In the genomic region with DNA sequence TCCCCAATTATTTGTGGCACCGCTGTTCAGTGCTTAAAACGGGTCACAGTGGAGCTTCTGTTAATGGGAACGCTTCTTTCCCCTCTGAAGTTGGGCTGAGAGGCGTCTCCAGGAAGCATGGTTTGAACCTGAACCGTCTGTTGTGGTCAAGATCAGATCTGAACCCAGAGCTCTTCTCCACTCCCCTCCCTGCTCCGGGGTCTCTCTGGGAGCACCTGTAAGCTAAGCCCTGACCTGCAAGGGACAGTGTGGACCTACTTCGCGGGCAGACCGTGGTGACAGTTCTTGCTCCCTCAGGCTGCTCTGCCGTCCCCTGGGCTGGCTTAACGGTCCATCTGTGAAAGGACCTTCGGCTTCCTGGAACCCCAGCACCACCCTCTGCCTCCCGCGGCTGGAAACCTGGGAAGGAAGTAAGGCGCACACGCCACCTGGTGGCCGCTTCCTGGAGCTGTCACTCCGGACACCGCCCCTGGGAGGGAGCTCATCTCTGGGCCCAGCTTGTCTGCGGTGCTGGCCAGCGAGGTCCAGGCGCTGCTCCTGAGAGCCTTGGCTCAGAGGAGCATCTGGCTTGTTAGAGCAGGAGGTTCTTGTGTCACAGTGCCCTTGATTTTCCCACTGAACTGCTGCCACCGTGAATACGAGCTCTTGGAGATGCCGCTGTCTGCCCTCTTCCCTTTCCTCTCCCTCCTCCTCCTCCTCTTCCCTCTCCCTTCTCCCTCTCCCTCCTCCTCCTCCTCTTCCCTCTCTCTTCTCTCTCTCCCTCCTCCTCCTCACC, we compare ENCODE assay signal across 7 cellular contexts.
DNase-seq lines count a peak whose midpoint lies in the region; ATAC-seq, FAIRE-seq and TF ChIP-seq lines count a peak whose summit lies in the region.

No MANE protein-coding gene starts in this region.

- no peak for ATAC-seq in HG02970 (IDR thresholded peaks at IDR 0.05; ENCODE audit: low FRiP score, unreplicated experiment)

- H3K9me3 Mint-ChIP-seq in astrocyte (ENCODE audit: unreplicated experiment), result no peaks in the 10 kb centered on the region

- H3K27me3 ChIP-seq in OCI-LY1 (ENCODE audit: insufficient read depth, low read length) (0 out of 2 replicates have a peak, but pooled peaks cover 3% of the 10 kb centered on the region), astrocyte (ENCODE audit: insufficient read depth, low read length) (no peaks in the 10 kb centered on the region)

- peaks cover 47% of the 10 kb centered on the region for H3K27me3 Mint-ChIP-seq in astrocyte (ENCODE audit: low read depth, unreplicated experiment)

- no peaks in the 10 kb centered on the region for H4K20me1 ChIP-seq in OCI-LY1 (ENCODE audit: insufficient read depth, low read length)
- no peaks in the 10 kb centered on the region for H4K20me1 ChIP-seq in astrocyte (ENCODE audit: insufficient read depth, low read length)

- no peak overlapping the region for H3K27ac Mint-ChIP-seq in astrocyte (ENCODE audit: unreplicated experiment)

- no peak overlapping the region for H3K27ac ChIP-seq in HEK293 (ENCODE audit: extremely low read depth, low read depth, low read length)
- no peak overlapping the region for H3K27ac ChIP-seq in OCI-LY1 (ENCODE audit: low read depth, low read length, poor library complexity, severe bottlenecking)
- H3K27ac ChIP-seq in astrocyte (ENCODE audit: low read depth, low read length), result no peak overlapping the region
- no peak overlapping the region for H3K27ac ChIP-seq in kidney (ENCODE audit: low read depth in 2 of 2, low read length in 2 of 2)

- no peaks in the 10 kb centered on the region for H3F3A ChIP-seq in OCI-LY1 (ENCODE audit: insufficient read depth, low read length)

- peak; percentile 61 for TF ChIP-seq CTCF in HEK293 (tag by site-specific recombination; IDR thresholded peaks at IDR 0.05)
- TF ChIP-seq CTCF in OCI-LY1 (IDR thresholded peaks at IDR 0.05; ENCODE audit: low read length), result peak; percentile 86
- peak; percentile 28 for TF ChIP-seq CTCF in astrocyte (IDR thresholded peaks at IDR 0.05; ENCODE audit: insufficient read depth, low read depth, low read length)
- peak; percentile 44 for TF ChIP-seq CTCF in kidney (IDR thresholded peaks at IDR 0.05; ENCODE audit: borderline replicate concordance, extremely low read depth, insufficient read depth)

- in situ Hi-C loops in G401 (cut with HindIII; ENCODE audit: low sequenced_read_pairs), result no loop called here

- POLR2A ChIA-PET in HEK293 (lab: Yijun Ruan, JAX), result no interaction called here

- H2AFZ ChIP-seq in OCI-LY1 (ENCODE audit: low read length), result no peak overlapping the region
- peak overlapping the region; percentile 75 for H2AFZ ChIP-seq in astrocyte (ENCODE audit: low read depth, low read length)

- H3K36me3 Mint-ChIP-seq in astrocyte (ENCODE audit: low read depth, unreplicated experiment), result no peaks in the 10 kb centered on the region

- H3K4me2 ChIP-seq in OCI-LY1 (ENCODE audit: low read length) (no peak overlapping the region), astrocyte (ENCODE audit: low read length) (no peak overlapping the region)

- DNase-seq in G401 (ENCODE audit: low spot score) (peak; percentile 73), astrocyte (ENCODE audit: low read depth) (no peak), kidney (peak; percentile 68)
- peak; percentile 14 to 24 for DNase-seq in stimulated activated CD8-positive, alpha-beta memory T cell treated with anti-CD3 and anti-CD28 coated beads, Interleukin-2, amount 100 ng/mL, for 48 hours (ENCODE audit: low read depth in 2 of 2)

- no peaks in the 10 kb centered on the region for H3K4me1 ChIP-seq in HEK293 (ENCODE audit: control insufficient read depth, insufficient read depth, low read length)
- H3K4me1 ChIP-seq in OCI-LY1 (ENCODE audit: insufficient read depth, low read length, severe bottlenecking), result no peaks in the 10 kb centered on the region
- H3K4me1 ChIP-seq in astrocyte (ENCODE audit: insufficient read depth, low read length), result no peaks in the 10 kb centered on the region
- H3K4me1 ChIP-seq in kidney (ENCODE audit: control insufficient read depth in 1 of 2, insufficient read depth in 1 of 2, low read depth in 1 of 2, low read length in 2 of 2), result no peaks in the 10 kb centered on the region

- H3K9me3 ChIP-seq in HEK293 (ENCODE audit: control insufficient read depth, insufficient read depth, low read depth, low read length), result no peaks in the 10 kb centered on the region
- H3K9me3 ChIP-seq in OCI-LY1 (ENCODE audit: low read length), result no peaks in the 10 kb centered on the region
- peaks cover 3% of the 10 kb centered on the region for H3K9me3 ChIP-seq in astrocyte (ENCODE audit: insufficient read depth, low read depth, low read length)
- no peaks in the 10 kb centered on the region for H3K9me3 ChIP-seq in kidney (ENCODE audit: control insufficient read depth in 1 of 2, low read length in 2 of 2)

- CTCF ChIA-PET in HEK293 (lab: Yijun Ruan, JAX), result interaction anchor here (0.6 to 2.3 kb wide), 26 partner anchors 8 to 901 kb away, joined by 3 to 9 read pairs (median 3); no protein-coding TSS in a partner anchor

- H3K79me2 ChIP-seq in OCI-LY1 (ENCODE audit: insufficient read depth, low read length), result no peaks in the 10 kb centered on the region
- H3K79me2 ChIP-seq in astrocyte (ENCODE audit: insufficient read depth, low read length), result no peaks in the 10 kb centered on the region

- H3K4me1 Mint-ChIP-seq in astrocyte (ENCODE audit: low read depth, unreplicated experiment), result no peaks in the 10 kb centered on the region

- H3K36me3 ChIP-seq in HEK293 (ENCODE audit: control insufficient read depth in 2 of 2, insufficient read depth in 1 of 2, low read length in 2 of 2), result no peaks in the 10 kb centered on the region
- no peaks in the 10 kb centered on the region for H3K36me3 ChIP-seq in OCI-LY1 (ENCODE audit: insufficient read depth, low read length)
- no peaks in the 10 kb centered on the region for H3K36me3 ChIP-seq in astrocyte (ENCODE audit: insufficient read depth, low read length)
- H3K36me3 ChIP-seq in kidney (ENCODE audit: control insufficient read depth in 1 of 2, insufficient read depth in 2 of 2, low read length in 2 of 2), result no peaks in the 10 kb centered on the region

- peak overlapping the region; percentile 34 for H3K4me3 Mint-ChIP-seq in astrocyte (ENCODE audit: unreplicated experiment)

- H3K9ac ChIP-seq in OCI-LY1 (ENCODE audit: low read length), result no peak overlapping the region
- H3K9ac ChIP-seq in astrocyte (ENCODE audit: low read length), result no peak overlapping the region
- no peak overlapping the region for H3K9ac ChIP-seq in kidney (ENCODE audit: low read length in 2 of 2)

- intact Hi-C loops in kidney (cut with DNase I), result no loop called here

- FAIRE-seq in astrocyte (lab: Jason Lieb, UNC) (no peak), kidney (lab: Jason Lieb, UNC) (no peak)

- H3K9me2 ChIP-seq in OCI-LY1 (ENCODE audit: low read depth, low read length), result no peaks in the 10 kb centered on the region

- H3K4me3 ChIP-seq in HEK293 (ENCODE audit: low read depth, low read length) (no peak overlapping the region), OCI-LY1 (ENCODE audit: low read depth, low read length, poor library complexity, severe bottlenecking) (no peak overlapping the region), astrocyte (ENCODE audit: insufficient read depth, low read depth, low read length) (no peak overlapping the region), kidney (ENCODE audit: low read length in 2 of 2) (no peak overlapping the region)

TF ChIP-seq in HEK293, 187 proteins besides CTCF, POLR2A, EP300 and RAD21:
- peak; percentile 65 for TF ChIP-seq ZNF654 (tag by site-specific recombination; IDR thresholded peaks at IDR 0.05; ENCODE audit: low read depth)
- TF ChIP-seq ZNF626 (tag by site-specific recombination; IDR thresholded peaks at IDR 0.05), result no peak
- TF ChIP-seq REST (tag by site-specific recombination; IDR thresholded peaks at IDR 0.05), result no peak
- TF ChIP-seq ZNF398 (tag by site-specific recombination; IDR thresholded peaks at IDR 0.05), result peak; percentile 45
- peak; percentile 19; the same call in 1 of the 2 replicates for TF ChIP-seq GLIS1 (tag by site-specific recombination; IDR thresholded peaks at IDR 0.05)
- no peak for TF ChIP-seq ZBTB7A (tag by site-specific recombination; IDR thresholded peaks at IDR 0.05; ENCODE audit: low read depth)

Comparison
In these comparisons a context has a peak if more than half of its experiments do, and no peak if none do; other contexts are left out.
1. CTCF ChIP-seq: peak in every context shown above with its lines; median percentile 86 in OCI-LY1; 61 in HEK293; 44 in kidney; 28 in astrocyte.